Comparison of ENCODE assay signal across 10 cellular contexts in genomic region chr11:46271875-46272815, GRCh38. TPM values are rescaled to one million over a fixed set of nuclear protein-coding genes. Genes with fewer than 3 reads are reported as not detected.
DNase-seq lines count a peak whose midpoint lies in the region; ATAC-seq and TF ChIP-seq lines count a peak whose summit lies in the region.
"Had no signal": no experiment of that assay in that cellular context is flagged by ENCODE, and none has a peak within 500 bp of the region (broad histone marks: within the 10 kb centered on the region; RNA-seq: fewer than 3 reads in every experiment).

No MANE protein-coding gene starts in this region.

- no peak for TF ChIP-seq EP300 in esophagus muscularis mucosa (IDR thresholded peaks at IDR 0.05)

- H3K79me2 ChIP-seq in PC-3 (ENCODE audit: low read length) (no peaks in the 10 kb centered on the region), parathyroid adenoma (no peaks in the 10 kb centered on the region)

- intact Hi-C loops in A673 (cut with micrococcal nuclease; ENCODE audit: unreplicated experiment) = no loop called here
- intact Hi-C loops in PC-3 (cut with micrococcal nuclease) = loop anchor here (2.0 kb wide), 1 partner anchor 23 kb away; no protein-coding TSS in a partner anchor
- intact Hi-C loops in esophagus muscularis mucosa (cut with DNase I) = no loop called here

- peak overlapping the region; percentile 31 for H3K27ac ChIP-seq in A673 (ENCODE audit: low read depth, low read length, poor library complexity, severe bottlenecking)
- peak overlapping the region; percentile 69 for H3K27ac ChIP-seq in PC-3 (ENCODE audit: low read length)
- peak overlapping the region; percentile 46 to 74 (median 62) for H3K27ac ChIP-seq in esophagus muscularis mucosa (replicated peaks in 1 of 4)
- H3K27ac ChIP-seq in parathyroid adenoma = peak overlapping the region; percentile 24
- H3K27ac ChIP-seq in SJCRH30 = no peak overlapping the region

- H4K20me1 ChIP-seq in PC-3 (ENCODE audit: low read length) = no peaks in the 10 kb centered on the region

- no peak overlapping the region for H3K9ac ChIP-seq in PC-3 (ENCODE audit: low read length)
- no peak overlapping the region for H3K9ac ChIP-seq in parathyroid adenoma

- CTCF ChIA-PET in A673 (lab: Charles Lee) = interaction anchor here (1.2 to 1.5 kb wide), 2 partner anchors 37 to 43 kb away, joined by 3 to 5 read pairs; no protein-coding TSS in a partner anchor
- CTCF ChIA-PET in PC-3 (lab: Charles Lee) = interaction anchor here (0.6 kb wide), 1 partner anchor 28 kb away, joined by 3 read pairs; no protein-coding TSS in a partner anchor

- BruUV-seq in A673 (replicated peaks; lab: Mats Ljungman, UMichigan) = no TSS peak
- BruUV-seq in PC-3 (replicated peaks; lab: Mats Ljungman, UMichigan) = no TSS peak

- ATAC-seq in PC-3 = no peak
- ATAC-seq: T-cell had no signal

- 63% methylated on average over 11 of the region's 16 CpGs for WGBS in esophagus muscularis mucosa

- DNase-seq in A673 (ENCODE audit: low spot score) (no peak), PC-3 (no peak), esophagus muscularis mucosa (ENCODE audit: extremely low spot score) (no peak), SJCRH30 (no peak), putamen (ENCODE audit: low spot score) (no peak), GF-D8 (lab: John Stamatoyannopoulos, UW) (no peak)
- DNase-seq in stimulated activated CD4-positive, alpha-beta T cell treated with anti-CD3 and anti-CD28 coated beads, Interleukin-2, amount 100 ng/mL, for 24 hours = no peak
- DNase-seq: NCI-H187 treated with DMSO at 0.1 percent for 48 hours, T-cell had no signal

- TF ChIP-seq CTCF in A673 (conservative IDR thresholded peaks at IDR 0.05; ENCODE audit: low read depth, low read length) = no peak
- TF ChIP-seq CTCF in PC-3 (conservative IDR thresholded peaks at IDR 0.05; ENCODE audit: low read depth, low read length) = no peak
- TF ChIP-seq CTCF in esophagus muscularis mucosa (IDR thresholded peaks at IDR 0.05) = no peak
- no peak for TF ChIP-seq CTCF in parathyroid adenoma (IDR thresholded peaks at IDR 0.05)

- H3K36me3 ChIP-seq in A673 (ENCODE audit: insufficient read depth, low read length, poor library complexity, severe bottlenecking) (no peaks in the 10 kb centered on the region), PC-3 (ENCODE audit: low read depth, low read length) (no peaks in the 10 kb centered on the region), esophagus muscularis mucosa (no peaks in the 10 kb centered on the region), parathyroid adenoma (ENCODE audit: control insufficient read depth, insufficient read depth, low read length) (no peaks in the 10 kb centered on the region), SJCRH30 (no peaks in the 10 kb centered on the region)

- POLR2A ChIA-PET in A673 (lab: Charles Lee; ENCODE audit: low non-redundant PET) (interaction anchor here (0.6 to 1.1 kb wide), 2 partner anchors 12 to 29 kb away, joined by 3 to 6 read pairs; no protein-coding TSS in a partner anchor), PC-3 (lab: Charles Lee; ENCODE audit: unreplicated experiment) (interaction anchor here (0.6 kb wide), 1 partner anchor 662 kb away, joined by 5 read pairs; no protein-coding TSS in a partner anchor)

- H2AFZ ChIP-seq in PC-3 (ENCODE audit: low read length) = peak overlapping the region; percentile 77
- H2AFZ ChIP-seq in parathyroid adenoma = no peak overlapping the region

- no peak overlapping the region for H3K4me3 ChIP-seq in A673 (ENCODE audit: low read depth, low read length, poor library complexity, severe bottlenecking)
- no peak overlapping the region; the same call in 1 of the 2 replicates for H3K4me3 ChIP-seq in PC-3 (ENCODE audit: low read length)
- no peak overlapping the region for H3K4me3 ChIP-seq in esophagus muscularis mucosa
- no peak overlapping the region for H3K4me3 ChIP-seq in parathyroid adenoma (ENCODE audit: low read depth, low read length)
- H3K4me3 ChIP-seq in SJCRH30 = no peak overlapping the region

- H3K4me1 ChIP-seq in A673 (ENCODE audit: insufficient read depth, low read length, poor library complexity, severe bottlenecking) = peaks cover 12% of the 10 kb centered on the region
- peaks cover 29% of the 10 kb centered on the region for H3K4me1 ChIP-seq in PC-3 (ENCODE audit: insufficient read depth, low read length)
- peaks cover 26 to 50% (median 44%) of the 10 kb centered on the region in 4 donors for H3K4me1 ChIP-seq in esophagus muscularis mucosa
- peaks cover 8% of the 10 kb centered on the region for H3K4me1 ChIP-seq in parathyroid adenoma
- H3K4me1 ChIP-seq in SJCRH30 = no peaks in the 10 kb centered on the region

- H3K27me3 ChIP-seq in A673 (replicated peaks; ENCODE audit: insufficient read depth, low read depth, low read length, poor library complexity) (no peaks in the 10 kb centered on the region), PC-3 (ENCODE audit: low read length) (no peaks in the 10 kb centered on the region), esophagus muscularis mucosa (peaks cover 0 to 22% (median 6%) of the 10 kb centered on the region in 4 donors), parathyroid adenoma (ENCODE audit: control insufficient read depth, insufficient read depth, low read length) (no peaks in the 10 kb centered on the region), SJCRH30 (peaks cover 25% of the 10 kb centered on the region)

- H3K9me3 ChIP-seq in A673 (ENCODE audit: low read depth, low read length, poor library complexity, severe bottlenecking) (no peaks in the 10 kb centered on the region), PC-3 (ENCODE audit: low read length) (no peaks in the 10 kb centered on the region), esophagus muscularis mucosa (no peaks in the 10 kb centered on the region), parathyroid adenoma (ENCODE audit: control insufficient read depth, low read length) (no peaks in the 10 kb centered on the region), SJCRH30 (replicated peaks) (no peaks in the 10 kb centered on the region)

- peak overlapping the region; percentile 62 for H3K4me2 ChIP-seq in PC-3 (ENCODE audit: low read length)
- no peak overlapping the region for H3K4me2 ChIP-seq in parathyroid adenoma (ENCODE audit: low read length)

- H3K9me2 ChIP-seq in PC-3 (replicated peaks; ENCODE audit: low read length) = no peaks in the 10 kb centered on the region

- peaks cover 5% of the 10 kb centered on the region for H3F3A ChIP-seq in PC-3 (ENCODE audit: low read length, unreplicated experiment)

- no peak for TF ChIP-seq POLR2A in esophagus muscularis mucosa (IDR thresholded peaks at IDR 0.05; ENCODE audit: low read depth)

RNA-seq across cellular contexts. Expression of gene CREB3L1, which starts 5.3 kb away (rescaled TPM):
- total RNA-seq in A673 (2021) (3.5 and 10.7 TPM in 2 replicates), PC-3 (2014; rRNA removed) (1.1 and 1.4 TPM in 2 replicates), esophagus muscularis mucosa (1 to 10 TPM; 1.3 to 8.7 (median 3.7) TPM)
- total RNA-seq in SJCRH30 (2014; rRNA removed; shearing (Covaris generic)) = 0.30 and 0.34 TPM in 2 replicates
